In the genomic region with DNA sequence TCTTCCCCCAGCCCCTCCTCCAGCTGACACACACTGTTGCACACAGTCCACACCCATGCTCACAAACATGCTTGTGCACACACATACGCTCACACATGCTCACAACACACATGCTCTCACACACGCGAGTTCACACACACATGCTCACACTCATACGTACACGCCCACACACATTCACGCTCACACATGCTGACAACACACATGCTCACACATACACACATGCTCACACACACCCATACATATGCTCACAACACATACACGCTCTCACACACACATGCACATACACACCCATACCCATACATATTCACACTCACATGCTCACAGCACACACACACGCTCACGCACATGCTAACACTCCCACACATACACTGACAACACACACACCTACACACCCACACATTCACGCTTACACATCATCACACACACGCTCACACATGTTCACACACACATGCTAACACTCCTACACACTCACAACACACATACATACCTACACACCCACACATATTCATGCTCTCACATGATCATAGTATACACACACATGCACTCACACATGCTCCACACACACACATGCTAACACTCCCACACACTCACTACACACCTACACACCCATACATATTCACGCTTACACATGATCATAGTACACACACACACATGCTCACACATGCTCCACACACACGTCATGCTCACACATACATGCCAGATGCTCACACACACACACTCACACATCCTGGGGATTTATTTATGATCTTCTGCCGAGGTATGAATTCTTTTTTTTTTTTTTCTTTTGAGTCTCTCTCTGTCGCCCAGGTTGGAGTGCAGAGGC, we compare ENCODE assay signal across 13 cellular contexts. TPM values are rescaled to one million over a fixed set of nuclear protein-coding genes. Genes with fewer than 3 reads are reported as not detected.
"Had no signal": no experiment of that assay in that cellular context is flagged by ENCODE, and none has a peak within 500 bp of the region (broad histone marks: within the 10 kb centered on the region; RNA-seq: fewer than 3 reads in every experiment).

No MANE protein-coding gene starts in this region.

- H3K27ac ChIP-seq: neutrophil, right atrium auricular region, transverse colon had no signal

- H3K36me3 ChIP-seq: neutrophil, right atrium auricular region, transverse colon had no signal

- H3K4me1 ChIP-seq: transverse colon had no signal

- ATAC-seq: stimulated activated effector memory CD8-positive, alpha-beta T cell treated with anti-CD3 and anti-CD28 coated beads, Interleukin-12 subunit alpha, Interleukin-12 subunit beta, amount 100 ng/mL, for 72 hours; WTC11 had no signal

- DNase-seq: activated CD4-positive, alpha-beta T cell treated with anti-CD3 and anti-CD28 coated beads, Interleukin-2, amount 10 ng/mL, durations not matched to agents 24 days and 14 days; activated CD8-positive, alpha-beta memory T cell treated with anti-CD3 and anti-CD28 coated beads for 24 hours; activated naive CD4-positive, alpha-beta T cell treated with anti-CD3 and anti-CD28 coated beads for 36 hours; central memory CD4-positive, alpha-beta T cell; erythroblast; kidney glomerular epithelial cell; naive B cell; T-helper 1 cell; transverse colon had no signal

- H3K9me3 ChIP-seq: neutrophil, right atrium auricular region, transverse colon had no signal

- H3K4me3 ChIP-seq: right atrium auricular region, transverse colon had no signal

RNA-seq across cellular contexts. Expression of a gene that starts 10.7 kb away (rescaled TPM):
- total RNA-seq: activated CD4-positive, alpha-beta T cell treated with anti-CD3 and anti-CD28 coated beads, Interleukin-2, amount 10 ng/mL, durations not matched to agents 24 days and 14 days; right atrium auricular region had no signal
